1 cellular context compared by ENCODE assay signal in genomic region chr19:14094854-14095253, GRCh38.
TF ChIP-seq lines count a peak whose summit lies in the region.

No MANE protein-coding gene starts in this region.

TF ChIP-seq in WTC11, 78 proteins besides CTCF, POLR2A, EP300 and RAD21:
- TF ChIP-seq KAT7 (CRISPR knock-in tag; IDR thresholded peaks at IDR 0.05; ENCODE audit: borderline replicate concordance), result no peak
- TF ChIP-seq ZNF317 (CRISPR knock-in tag; IDR thresholded peaks at IDR 0.05; ENCODE audit: borderline replicate concordance, low read depth), result no peak
TF ChIP-seq in WTC11: peak in this region for 0.
